8 cellular contexts compared by ENCODE assay signal in the genomic region with DNA sequence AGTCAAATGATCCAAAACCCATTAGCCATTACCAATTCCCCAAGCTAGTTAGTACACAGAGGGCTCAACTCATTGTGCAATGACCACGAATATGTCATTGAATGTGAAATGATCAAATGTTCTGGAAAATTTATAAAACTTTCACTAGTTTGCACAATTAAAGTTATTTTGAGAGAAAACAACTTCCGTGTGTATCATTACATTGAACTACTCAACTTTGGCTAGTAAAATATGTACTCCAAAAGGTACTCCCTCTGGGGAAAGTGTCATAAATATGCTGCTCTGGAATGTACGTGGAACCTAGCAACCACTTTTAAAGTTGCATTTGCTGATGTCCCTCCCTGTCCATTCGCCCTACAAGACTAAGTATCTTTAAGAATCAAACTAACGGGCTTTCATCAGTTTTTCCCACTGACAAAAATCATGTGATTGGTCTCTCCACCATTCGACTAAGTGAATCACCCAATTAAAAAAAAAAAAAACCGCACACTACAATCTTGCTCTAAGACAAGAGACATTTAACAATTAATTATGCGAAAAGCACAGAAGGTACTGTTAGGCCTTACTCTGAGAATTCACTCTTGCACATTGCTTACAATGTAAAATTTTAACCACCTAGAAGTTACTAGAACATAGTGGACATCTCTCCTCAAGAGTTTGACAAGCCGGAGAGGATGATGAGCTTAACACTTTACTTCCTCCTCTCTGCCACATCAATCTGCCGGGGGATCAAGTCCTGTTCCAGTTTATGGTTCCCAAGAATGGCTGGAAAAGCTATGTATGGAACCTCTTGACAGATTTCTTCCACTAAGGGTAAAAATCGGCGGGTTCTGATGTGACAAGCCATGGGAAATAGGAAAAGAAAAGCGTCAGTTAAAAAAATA. TPM values are rescaled to one million over a fixed set of nuclear protein-coding genes. Genes with fewer than 3 reads are reported as not detected.
DNase-seq lines count a peak whose midpoint lies in the region; ATAC-seq, FAIRE-seq and TF ChIP-seq lines count a peak whose summit lies in the region.

No MANE protein-coding gene starts in this region.

- H3K4me2 ChIP-seq in A549, result peak overlapping the region; percentile 82

- H3K27ac Mint-ChIP-seq in activated naive CD8-positive, alpha-beta T cell treated with anti-CD3 and anti-CD28 coated beads, Interleukin-2, amount 10 ng/mL, durations not matched to agents 7 days and 5 days, result peak overlapping the region; percentile 95

- TF ChIP-seq CTCF in A549 (IDR thresholded peaks at IDR 0.05) (no peak), kidney epithelial cell (IDR thresholded peaks at IDR 0.05; ENCODE audit: insufficient read depth, low read length, poor library complexity, severe bottlenecking) (no peak)

- H3K9me3 ChIP-seq in A549, result no peaks in the 10 kb centered on the region
- H3K9me3 ChIP-seq in thymus (ENCODE audit: control insufficient read depth), result no peaks in the 10 kb centered on the region

- H3K4me3 Mint-ChIP-seq in activated naive CD8-positive, alpha-beta T cell treated with anti-CD3 and anti-CD28 coated beads, Interleukin-2, amount 10 ng/mL, durations not matched to agents 7 days and 5 days, result peak overlapping the region; percentile 97

- CTCF ChIA-PET in A549 (lab: Yijun Ruan, JAX), result interaction anchor here (0.9 to 8.8 kb wide), 7 partner anchors 12 to 60 kb away, joined by 3 to 122 read pairs (median 4); no protein-coding TSS in a partner anchor

- H3K9me3 Mint-ChIP-seq in activated naive CD8-positive, alpha-beta T cell treated with anti-CD3 and anti-CD28 coated beads, Interleukin-2, amount 10 ng/mL, durations not matched to agents 7 days and 5 days, result no peaks in the 10 kb centered on the region

- H3K27ac ChIP-seq in A549, result peak overlapping the region; percentile 85 to 97
- no peak overlapping the region for H3K27ac ChIP-seq in thymus (ENCODE audit: low read depth)

- peaks cover 23% of the 10 kb centered on the region for H3K4me1 Mint-ChIP-seq in activated naive CD8-positive, alpha-beta T cell treated with anti-CD3 and anti-CD28 coated beads, Interleukin-2, amount 10 ng/mL, durations not matched to agents 7 days and 5 days

- peaks cover 38% of the 10 kb centered on the region for H3K4me1 ChIP-seq in A549
- H3K4me1 ChIP-seq in thymus (ENCODE audit: control insufficient read depth, insufficient read depth, low read length), result peaks cover 13% of the 10 kb centered on the region

- no peaks in the 10 kb centered on the region for H3K27me3 Mint-ChIP-seq in activated naive CD8-positive, alpha-beta T cell treated with anti-CD3 and anti-CD28 coated beads, Interleukin-2, amount 10 ng/mL, durations not matched to agents 7 days and 5 days

- DNase-seq in A549 (ENCODE audit: low read depth in 1 of 2, low spot score in 1 of 2), result no peak
- peak; percentile 20 for DNase-seq in HCEC 1CT
- DNase-seq in activated naive CD8-positive, alpha-beta T cell treated with anti-CD3 and anti-CD28 coated beads, Interleukin-2, amount 10 ng/mL, durations not matched to agents 7 days and 5 days, result no peak
- no peak for DNase-seq in kidney epithelial cell (ENCODE audit: low read depth)
- DNase-seq in retina, result no peak
- DNase-seq in germinal center (ENCODE audit: low spot score), result no peak

- TF ChIP-seq POLR2A in A549 (IDR thresholded peaks at IDR 0.05; ENCODE audit: low read length), result no peak

- 31% methylated on average over 13 of the region's 13 CpGs for WGBS in A549 (ENCODE audit: missing lambda C conversion rate)
- 61% methylated on average over 13 of the region's 13 CpGs for WGBS in thymus

- POLR2A ChIA-PET in A549 (lab: Yijun Ruan, JAX), result no interaction called here
- POLR2A ChIA-PET in activated naive CD8-positive, alpha-beta T cell treated with anti-CD3 and anti-CD28 coated beads, Interleukin-2, amount 10 ng/mL, durations not matched to agents 7 days and 5 days (lab: Charles Lee), result interaction anchor here (0.9 to 1.0 kb wide), 2 partner anchors 123 to 186 kb away, joined by 3 read pairs; no protein-coding TSS in a partner anchor

- ATAC-seq in A549 (no peak), GM21825 (IDR thresholded peaks at IDR 0.05; ENCODE audit: unreplicated experiment) (no peak)
- no peak for ATAC-seq in activated naive CD8-positive, alpha-beta T cell treated with anti-CD3 and anti-CD28 coated beads, Interleukin-2, amount 10 ng/mL, durations not matched to agents 7 days and 5 days (ENCODE audit: low read depth)

- no peak for TF ChIP-seq EP300 in A549 (IDR thresholded peaks at IDR 0.05)

- H3K4me3 ChIP-seq in A549 (peak overlapping the region; percentile 73), kidney epithelial cell (ENCODE audit: low read depth, low read length) (peak overlapping the region; percentile 80), thymus (ENCODE audit: low read length) (peak overlapping the region; percentile 100)

- FAIRE-seq in A549 (lab: Jason Lieb, UNC), result no peak

- no peak for TF ChIP-seq RAD21 in A549 (conservative IDR thresholded peaks at IDR 0.05 in 1 of 2, IDR thresholded peaks at IDR 0.05 in 1 of 2)

- H3K36me3 Mint-ChIP-seq in activated naive CD8-positive, alpha-beta T cell treated with anti-CD3 and anti-CD28 coated beads, Interleukin-2, amount 10 ng/mL, durations not matched to agents 7 days and 5 days, result peaks cover 13% of the 10 kb centered on the region

- H3K27me3 ChIP-seq in kidney epithelial cell (ENCODE audit: control insufficient read depth, insufficient read depth, low read length) (no peaks in the 10 kb centered on the region), thymus (ENCODE audit: control insufficient read depth, insufficient read depth) (no peaks in the 10 kb centered on the region)

- H3K36me3 ChIP-seq in kidney epithelial cell (ENCODE audit: control insufficient read depth, insufficient read depth, low read length) (no peaks in the 10 kb centered on the region), thymus (ENCODE audit: control insufficient read depth, insufficient read depth) (no peaks in the 10 kb centered on the region)

TF ChIP-seq in A549, 52 proteins besides CTCF, POLR2A, EP300 and RAD21 (continues in another document):
- TF ChIP-seq KDM1A (IDR thresholded peaks at IDR 0.05; ENCODE audit: low read depth) (no peak), ZC3H11A (IDR thresholded peaks at IDR 0.05) (no peak), HES2 (IDR thresholded peaks at IDR 0.05) (no peak), NPAS2 (CRISPR knock-in tag; IDR thresholded peaks at IDR 0.05; ENCODE audit: borderline replicate concordance) (no peak), FOSB (CRISPR knock-in tag; IDR thresholded peaks at IDR 0.05) (no peak), PHF8 (IDR thresholded peaks at IDR 0.05; ENCODE audit: borderline replicate concordance, low read depth) (no peak), FOXS1 (CRISPR knock-in tag; IDR thresholded peaks at IDR 0.05) (no peak), NFE2L2 (conservative IDR thresholded peaks at IDR 0.05; ENCODE audit: low read length) (no peak), SREBF2 (IDR thresholded peaks at IDR 0.05) (no peak), POLR2AphosphoS2 (conservative IDR thresholded peaks at IDR 0.05; ENCODE audit: low read length) (no peak), CHD2 (IDR thresholded peaks at IDR 0.05; ENCODE audit: low read length, partially characterized antibody) (no peak)
- TF ChIP-seq, protein P1, sequence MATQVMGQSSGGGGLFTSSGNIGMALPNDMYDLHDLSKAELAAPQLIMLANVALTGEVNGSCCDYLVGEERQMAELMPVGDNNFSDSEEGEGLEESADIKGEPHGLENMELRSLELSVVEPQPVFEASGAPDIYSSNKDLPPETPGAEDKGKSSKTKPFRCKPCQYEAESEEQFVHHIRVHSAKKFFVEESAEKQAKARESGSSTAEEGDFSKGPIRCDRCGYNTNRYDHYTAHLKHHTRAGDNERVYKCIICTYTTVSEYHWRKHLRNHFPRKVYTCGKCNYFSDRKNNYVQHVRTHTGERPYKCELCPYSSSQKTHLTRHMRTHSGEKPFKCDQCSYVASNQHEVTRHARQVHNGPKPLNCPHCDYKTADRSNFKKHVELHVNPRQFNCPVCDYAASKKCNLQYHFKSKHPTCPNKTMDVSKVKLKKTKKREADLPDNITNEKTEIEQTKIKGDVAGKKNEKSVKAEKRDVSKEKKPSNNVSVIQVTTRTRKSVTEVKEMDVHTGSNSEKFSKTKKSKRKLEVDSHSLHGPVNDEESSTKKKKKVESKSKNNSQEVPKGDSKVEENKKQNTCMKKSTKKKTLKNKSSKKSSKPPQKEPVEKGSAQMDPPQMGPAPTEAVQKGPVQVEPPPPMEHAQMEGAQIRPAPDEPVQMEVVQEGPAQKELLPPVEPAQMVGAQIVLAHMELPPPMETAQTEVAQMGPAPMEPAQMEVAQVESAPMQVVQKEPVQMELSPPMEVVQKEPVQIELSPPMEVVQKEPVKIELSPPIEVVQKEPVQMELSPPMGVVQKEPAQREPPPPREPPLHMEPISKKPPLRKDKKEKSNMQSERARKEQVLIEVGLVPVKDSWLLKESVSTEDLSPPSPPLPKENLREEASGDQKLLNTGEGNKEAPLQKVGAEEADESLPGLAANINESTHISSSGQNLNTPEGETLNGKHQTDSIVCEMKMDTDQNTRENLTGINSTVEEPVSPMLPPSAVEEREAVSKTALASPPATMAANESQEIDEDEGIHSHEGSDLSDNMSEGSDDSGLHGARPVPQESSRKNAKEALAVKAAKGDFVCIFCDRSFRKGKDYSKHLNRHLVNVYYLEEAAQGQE (IDR thresholded peaks at IDR 0.05), result no peak

RNA-seq across cellular contexts. Expression of gene ACBD3, which starts 1.1 kb away (rescaled TPM):
- 42.4 and 52.9 TPM in 2 replicates for polyA plus RNA-seq in A549 (2011; rRNA removed)
- 9.9 and 10.7 TPM in 2 replicates for polyA plus RNA-seq in A549 (2012; cell fraction: cytosol; rRNA removed)
- polyA plus RNA-seq in A549 (2012; cell fraction: nucleus; rRNA removed), result 5.2 and 6.3 TPM in 2 replicates
- 27.0 to 30.2 TPM (median 29.8 TPM) in 3 replicates for polyA plus RNA-seq in A549 (2017; fragmentation: RNase III; extraction: RNeasy Plus Mini Kit Qiagen cat#74134 plus additional on column Dnase treatment)
- 20.4 and 24.5 TPM in 2 replicates for polyA minus RNA-seq in A549 (2011; rRNA and poly(A)+ RNA removed)
- total RNA-seq in activated naive CD8-positive, alpha-beta T cell treated with anti-CD3 and anti-CD28 coated beads, Interleukin-2, amount 10 ng/mL, durations not matched to agents 7 days and 5 days, result 10 to 100 TPM; 21.0 to 22.6 TPM
- 41.3 and 46.3 TPM in 2 replicates for total RNA-seq in kidney epithelial cell
- polyA plus RNA-seq in thymus, result 17.9 TPM

RNA-seq across cellular contexts. Expression of gene MIXL1, which starts 38.1 kb away (rescaled TPM):
- polyA plus RNA-seq in A549 (2011; rRNA removed), result 0.18 and 0.20 TPM in 2 replicates
- polyA plus RNA-seq in A549 (2012; cell fraction: cytosol; rRNA removed), result 0.04 and 0.08 TPM in 2 replicates
- not detected in 2 replicates for polyA plus RNA-seq in A549 (2012; cell fraction: nucleus; rRNA removed)
- polyA plus RNA-seq in A549 (2017; fragmentation: RNase III; extraction: RNeasy Plus Mini Kit Qiagen cat#74134 plus additional on column Dnase treatment), result 0.06 TPM in 1 of 3 replicates, not detected in the others
- not detected in 2 replicates for polyA minus RNA-seq in A549 (2011; rRNA and poly(A)+ RNA removed)
- not detected for total RNA-seq in activated naive CD8-positive, alpha-beta T cell treated with anti-CD3 and anti-CD28 coated beads, Interleukin-2, amount 10 ng/mL, durations not matched to agents 7 days and 5 days
- 0.41 and 0.67 TPM in 2 replicates for total RNA-seq in kidney epithelial cell
- polyA plus RNA-seq in thymus, result 0.30 TPM
